Comparison of ENCODE assay signal across 10 cellular contexts in genomic region chr22:17779286-17780115, GRCh38. TPM values are rescaled to one million over a fixed set of nuclear protein-coding genes. Genes with fewer than 3 reads are reported as not detected.
A peak's percentile ranks its signal among the peaks of the same experiment; 100 is the strongest.
DNase-seq lines count a peak whose midpoint lies in the region; ATAC-seq, FAIRE-seq and TF ChIP-seq lines count a peak whose summit lies in the region.
"Had no signal": no experiment of that assay in that cellular context is flagged by ENCODE, and none has a peak within 500 bp of the region (broad histone marks: within the 10 kb centered on the region; RNA-seq: fewer than 3 reads in every experiment).

No MANE protein-coding gene starts in this region.

- TF ChIP-seq POLR2A in H54 (IDR thresholded peaks at IDR 0.05; ENCODE audit: low read depth, low read length) = no peak

- intact Hi-C loops in CD14-positive monocyte (cut with micrococcal nuclease) = loop anchor here (10.0 kb wide), 2 partner anchors 535 to 675 kb away; no protein-coding TSS in a partner anchor

- H3K9me3 Mint-ChIP-seq in CD14-positive monocyte = no peaks in the 10 kb centered on the region
- H3K9me3 Mint-ChIP-seq in activated CD8-positive, alpha-beta T cell treated with anti-CD3 and anti-CD28 coated beads, Interleukin-2, amount 10 ng/mL, durations not matched to agents 7 days and 5 days (ENCODE audit: insufficient read depth) = no peaks in the 10 kb centered on the region

- no peak for TF ChIP-seq CTCF in CD14-positive monocyte (IDR thresholded peaks at IDR 0.05)

- H3K27ac Mint-ChIP-seq in CD14-positive monocyte = peak overlapping the region; percentile 79 to 100 (median 99)
- H3K27ac Mint-ChIP-seq in activated CD8-positive, alpha-beta T cell treated with anti-CD3 and anti-CD28 coated beads, Interleukin-2, amount 10 ng/mL, durations not matched to agents 7 days and 5 days = peak overlapping the region; percentile 83

- H3K4me1 Mint-ChIP-seq in CD14-positive monocyte = peaks cover 69% of the 10 kb centered on the region
- H3K4me1 Mint-ChIP-seq in activated CD8-positive, alpha-beta T cell treated with anti-CD3 and anti-CD28 coated beads, Interleukin-2, amount 10 ng/mL, durations not matched to agents 7 days and 5 days (ENCODE audit: low read depth) = peaks cover 66% of the 10 kb centered on the region

- no peak for FAIRE-seq in H54 (lab: Jason Lieb, UNC)
- FAIRE-seq in RCC 7860 (lab: Jason Lieb, UNC) = no peak

- peak; percentile 48 for ATAC-seq in GM18511 (IDR thresholded peaks at IDR 0.05; ENCODE audit: unreplicated experiment)
- peak; percentile 31 for ATAC-seq in HG03066 (IDR thresholded peaks at IDR 0.05; ENCODE audit: low read depth, unreplicated experiment)
- ATAC-seq in activated CD8-positive, alpha-beta T cell treated with anti-CD3 and anti-CD28 coated beads, Interleukin-2, amount 10 ng/mL, durations not matched to agents 7 days and 5 days = no peak

- H3K4me3 Mint-ChIP-seq in CD14-positive monocyte = peak overlapping the region; percentile 38 to 97
- H3K4me3 Mint-ChIP-seq in activated CD8-positive, alpha-beta T cell treated with anti-CD3 and anti-CD28 coated beads, Interleukin-2, amount 10 ng/mL, durations not matched to agents 7 days and 5 days = peak overlapping the region; percentile 90

- H3K27me3 Mint-ChIP-seq in CD14-positive monocyte (ENCODE audit: low read depth in 3 of 3) = peaks cover 0 to 1% (median 0%) of the 10 kb centered on the region in 3 donors
- no peaks in the 10 kb centered on the region for H3K27me3 Mint-ChIP-seq in activated CD8-positive, alpha-beta T cell treated with anti-CD3 and anti-CD28 coated beads, Interleukin-2, amount 10 ng/mL, durations not matched to agents 7 days and 5 days (ENCODE audit: low read depth)

- CTCF ChIA-PET in activated CD8-positive, alpha-beta T cell treated with anti-CD3 and anti-CD28 coated beads, Interleukin-2, amount 10 ng/mL, durations not matched to agents 7 days and 5 days (lab: Charles Lee) = interaction anchor here (1.2 to 3.1 kb wide), 2 partner anchors 12 to 36 kb away, joined by 4 to 19 read pairs; no protein-coding TSS in a partner anchor

- POLR2A ChIA-PET in activated CD8-positive, alpha-beta T cell treated with anti-CD3 and anti-CD28 coated beads, Interleukin-2, amount 10 ng/mL, durations not matched to agents 7 days and 5 days (lab: Charles Lee) = interaction anchor here (0.9 to 1.4 kb wide), 2 partner anchors 141 to 298 kb away, joined by 3 to 6 read pairs; partner anchors contain the start of genes BCL2L13 and PEX26

- peaks cover 19 to 31% of the 10 kb centered on the region in 2 donors for H3K36me3 Mint-ChIP-seq in CD14-positive monocyte
- peaks cover 19% of the 10 kb centered on the region for H3K36me3 Mint-ChIP-seq in activated CD8-positive, alpha-beta T cell treated with anti-CD3 and anti-CD28 coated beads, Interleukin-2, amount 10 ng/mL, durations not matched to agents 7 days and 5 days (ENCODE audit: low read depth)

- DNase-seq in CD14-positive monocyte (ENCODE audit: low spot score) (no peak), H54 (ENCODE audit: insufficient read length, low spot score) (no peak), medulla oblongata (ENCODE audit: extremely low spot score) (no peak), RCC 7860 (ENCODE audit: low spot score) (no peak)
- no peak for DNase-seq in activated CD8-positive, alpha-beta T cell treated with anti-CD3 and anti-CD28 coated beads, Interleukin-2, amount 10 ng/mL, durations not matched to agents 7 days and 5 days
- no peak for DNase-seq in activated CD4-positive, alpha-beta T cell treated with anti-CD3 and anti-CD28 coated beads for 4 hours
- DNase-seq: DMS 273 treated with DMSO at 0.1 percent for 48 hours, NCI-H1417 had no signal

RNA-seq across cellular contexts. Expression of gene BID, which starts 5.2 kb away (rescaled TPM):
- 100 to 1,000 TPM; 391 to 423 TPM for polyA plus RNA-seq in CD14-positive monocyte
- 10 to 100 TPM; 46.2 to 48.4 TPM for total RNA-seq in activated CD8-positive, alpha-beta T cell treated with anti-CD3 and anti-CD28 coated beads, Interleukin-2, amount 10 ng/mL, durations not matched to agents 7 days and 5 days
